14 cellular contexts compared by ENCODE assay signal in the genomic region with DNA sequence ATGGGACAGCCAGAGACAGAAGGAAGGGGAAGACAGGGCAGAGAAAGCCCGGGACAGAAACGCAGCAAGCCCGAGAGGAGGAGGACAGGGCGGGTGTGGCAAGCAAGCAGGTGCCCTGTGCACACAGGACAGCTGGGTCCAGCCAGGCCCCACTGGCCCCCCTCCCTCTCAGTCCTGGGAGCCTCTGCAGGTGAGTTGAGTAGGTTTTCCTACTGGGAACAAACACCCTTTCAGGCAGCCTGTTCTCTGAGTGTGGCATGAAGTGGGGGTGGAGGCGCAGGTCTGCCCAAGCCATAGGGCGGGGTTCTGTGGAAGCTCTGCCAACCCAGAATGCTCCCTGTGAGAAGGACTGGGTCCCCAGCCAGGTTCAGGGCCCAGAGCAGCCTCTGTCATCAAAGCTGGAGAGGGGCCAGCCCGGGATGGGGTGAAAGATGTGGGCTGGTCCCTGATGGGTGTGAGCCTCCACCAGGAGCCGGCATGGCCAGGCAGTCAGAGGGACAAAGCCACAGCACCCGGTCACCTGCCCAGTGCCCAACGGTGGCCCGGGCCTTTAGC.
DNase-seq lines count a peak whose midpoint lies in the region; ATAC-seq and TF ChIP-seq lines count a peak whose summit lies in the region.
"Had no signal": no experiment of that assay in that cellular context is flagged by ENCODE, and none has a peak within 500 bp of the region (broad histone marks: within the 10 kb centered on the region; RNA-seq: fewer than 3 reads in every experiment).

No MANE protein-coding gene starts in this region.

- no peaks in the 10 kb centered on the region for H4K20me1 ChIP-seq in PC-3 (ENCODE audit: low read length)

- H3K4me2 ChIP-seq in PC-3 (ENCODE audit: low read length): no peak overlapping the region

- H3K27ac ChIP-seq in PC-3 (ENCODE audit: low read length): no peak overlapping the region
- peak overlapping the region; percentile 73 for H3K27ac ChIP-seq in upper lobe of right lung

- no peak for DNase-seq in Right ventricle myocardium superior
- no peak for DNase-seq in left cardiac atrium
- DNase-seq in PC-3: peak; percentile 7
- DNase-seq in left colon: peak; percentile 83 to 90
- DNase-seq in upper lobe of right lung: peak; percentile 92
- DNase-seq in T-helper 1 cell: no peak
- DNase-seq in MG63: no peak
- DNase-seq: activated naive CD8-positive, alpha-beta T cell treated with anti-CD3 and anti-CD28 coated beads, Interleukin-2, amount 10 ng/mL, durations not matched to agents 7 days and 5 days; central memory CD4-positive, alpha-beta T cell; hippocampal formation; mesendoderm; NCI-H1105 had no signal

- H3K36me3 ChIP-seq in PC-3 (ENCODE audit: low read depth, low read length) (no peaks in the 10 kb centered on the region), upper lobe of right lung (no peaks in the 10 kb centered on the region), MG63 (no peaks in the 10 kb centered on the region)

- TF ChIP-seq CTCF in PC-3 (conservative IDR thresholded peaks at IDR 0.05; ENCODE audit: low read depth, low read length): no peak
- TF ChIP-seq CTCF in upper lobe of right lung (IDR thresholded peaks at IDR 0.05): no peak

- H3K9me2 ChIP-seq in PC-3 (replicated peaks; ENCODE audit: low read length): no peaks in the 10 kb centered on the region

- BruUV-seq in PC-3 (replicated peaks; lab: Mats Ljungman, UMichigan): no TSS peak

- peak overlapping the region; percentile 52 for H2AFZ ChIP-seq in PC-3 (ENCODE audit: low read length)

- CTCF ChIA-PET in PC-3 (lab: Charles Lee): no interaction called here

- intact Hi-C loops in Right ventricle myocardium superior (cut with DNase I): no loop called here
- intact Hi-C loops in left cardiac atrium (cut with DNase I): no loop called here
- intact Hi-C loops in PC-3 (cut with micrococcal nuclease): no loop called here
- intact Hi-C loops in left colon (cut with DNase I, micrococcal nuclease): no loop called here
- intact Hi-C loops in upper lobe of right lung (cut with DNase I): no loop called here

- no peak overlapping the region for H3K9ac ChIP-seq in PC-3 (ENCODE audit: low read length)

- H3K9me3 ChIP-seq in PC-3 (ENCODE audit: low read length) (peaks cover 8% of the 10 kb centered on the region; the same call in 1 of the 2 replicates), upper lobe of right lung (no peaks in the 10 kb centered on the region), MG63 (peaks cover 12% of the 10 kb centered on the region)

- H3K4me3 ChIP-seq in PC-3 (ENCODE audit: low read length) (no peak overlapping the region), upper lobe of right lung (no peak overlapping the region), MG63 (no peak overlapping the region)

- no peaks in the 10 kb centered on the region for H3F3A ChIP-seq in PC-3 (ENCODE audit: low read length, unreplicated experiment)

- H3K79me2 ChIP-seq in PC-3 (ENCODE audit: low read length): no peaks in the 10 kb centered on the region

- H3K27me3 ChIP-seq in PC-3 (ENCODE audit: low read length): no peaks in the 10 kb centered on the region
- no peaks in the 10 kb centered on the region for H3K27me3 ChIP-seq in upper lobe of right lung
- no peaks in the 10 kb centered on the region for H3K27me3 ChIP-seq in MG63

- POLR2A ChIA-PET in PC-3 (lab: Charles Lee; ENCODE audit: unreplicated experiment): no interaction called here

- H3K4me1 ChIP-seq in PC-3 (ENCODE audit: insufficient read depth, low read length) (peaks cover 13% of the 10 kb centered on the region), upper lobe of right lung (peaks cover 3% of the 10 kb centered on the region)

- ATAC-seq in Right ventricle myocardium superior (ENCODE audit: poor library complexity): peak; percentile 29
- ATAC-seq in left cardiac atrium: no peak
- peak; percentile 32 for ATAC-seq in PC-3
- ATAC-seq in left colon: peak; percentile 83
- ATAC-seq in upper lobe of right lung: peak; percentile 95
- ATAC-seq in GM19351 (IDR thresholded peaks at IDR 0.05; ENCODE audit: unreplicated experiment): no peak
- ATAC-seq: HCT116 had no signal

Comparison
In these comparisons a context has a peak if more than half of its experiments do, and no peak if none do; other contexts are left out.
1. ATAC-seq: peak in Right ventricle myocardium superior (single experiment), PC-3 (single experiment), left colon (single experiment) and upper lobe of right lung (single experiment); none in left cardiac atrium (0 of 2) and GM19351 (single experiment).
2. DNase-seq: peak in PC-3 (single experiment), left colon (2 of 2) and upper lobe of right lung (single experiment); none in Right ventricle myocardium superior (single experiment), left cardiac atrium (single experiment), T-helper 1 cell (0 of 5) and MG63 (single experiment).